7 cellular contexts compared by ENCODE assay signal in genomic region chr21:8380419-8381079, GRCh38.
A peak's percentile ranks its signal among the peaks of the same experiment; 100 is the strongest.
DNase-seq lines count a peak whose midpoint lies in the region; ATAC-seq and TF ChIP-seq lines count a peak whose summit lies in the region.
"Not testable (repeated sequence)": the region's sequence is repeated elsewhere in the genome, so short reads cannot be mapped to it uniquely, and the experiment has no call there.

No MANE protein-coding gene starts in this region.

- H3K9me3 ChIP-seq in heart left ventricle = not testable (repeated sequence)

- H3K4me3 Mint-ChIP-seq in activated CD8-positive, alpha-beta memory T cell treated with anti-CD3 and anti-CD28 coated beads, Interleukin-2, amount 10 ng/mL, durations not matched to agents 7 days and 5 days; natural killer cell treated with Interleukin-12 subunit alpha and Interleukin-12 subunit beta and Interleukin-15 and Interleukin-18, amount 100 ng/mL, for 72 hours: not testable (repeated sequence)

- TF ChIP-seq CTCF in heart left ventricle (IDR thresholded peaks at IDR 0.05) = not testable (repeated sequence)

- not testable (repeated sequence) for DNase-seq in activated CD8-positive, alpha-beta memory T cell treated with anti-CD3 and anti-CD28 coated beads, Interleukin-2, amount 10 ng/mL, durations not matched to agents 7 days and 5 days; heart left ventricle; natural killer cell treated with Interleukin-12 subunit alpha and Interleukin-12 subunit beta and Interleukin-15 and Interleukin-18, amount 100 ng/mL, for 72 hours (ENCODE audit: low spot score)

- not testable (repeated sequence) for H3K36me3 Mint-ChIP-seq in activated CD8-positive, alpha-beta memory T cell treated with anti-CD3 and anti-CD28 coated beads, Interleukin-2, amount 10 ng/mL, durations not matched to agents 7 days and 5 days; natural killer cell treated with Interleukin-12 subunit alpha and Interleukin-12 subunit beta and Interleukin-15 and Interleukin-18, amount 100 ng/mL, for 72 hours

- not testable (repeated sequence) for H3K4me3 ChIP-seq in heart left ventricle

- ATAC-seq in GM18867 (IDR thresholded peaks at IDR 0.05; ENCODE audit: unreplicated experiment) = peak; percentile 42
- peak; percentile 52 for ATAC-seq in GM21423 (IDR thresholded peaks at IDR 0.05; ENCODE audit: unreplicated experiment)
- ATAC-seq in HG02884 (IDR thresholded peaks at IDR 0.05; ENCODE audit: unreplicated experiment) = peak; percentile 41
- ATAC-seq in HG03469 (IDR thresholded peaks at IDR 0.05; ENCODE audit: unreplicated experiment) = peak; percentile 51
- ATAC-seq in activated CD8-positive, alpha-beta memory T cell treated with anti-CD3 and anti-CD28 coated beads, Interleukin-2, amount 10 ng/mL, durations not matched to agents 7 days and 5 days = peak; percentile 43
- ATAC-seq in heart left ventricle = peak; percentile 42 to 69 (median 64)
- ATAC-seq in natural killer cell treated with Interleukin-12 subunit alpha and Interleukin-12 subunit beta and Interleukin-15 and Interleukin-18, amount 100 ng/mL, for 72 hours = peak; percentile 74 to 80

- H3K27ac ChIP-seq in heart left ventricle = not testable (repeated sequence)

- H3K4me1 Mint-ChIP-seq in activated CD8-positive, alpha-beta memory T cell treated with anti-CD3 and anti-CD28 coated beads, Interleukin-2, amount 10 ng/mL, durations not matched to agents 7 days and 5 days; natural killer cell treated with Interleukin-12 subunit alpha and Interleukin-12 subunit beta and Interleukin-15 and Interleukin-18, amount 100 ng/mL, for 72 hours (ENCODE audit: low read depth in 2 of 2): not testable (repeated sequence)

- not testable (repeated sequence) for H3K27me3 Mint-ChIP-seq in activated CD8-positive, alpha-beta memory T cell treated with anti-CD3 and anti-CD28 coated beads, Interleukin-2, amount 10 ng/mL, durations not matched to agents 7 days and 5 days; natural killer cell treated with Interleukin-12 subunit alpha and Interleukin-12 subunit beta and Interleukin-15 and Interleukin-18, amount 100 ng/mL, for 72 hours

- not testable (repeated sequence) for H3K4me1 ChIP-seq in heart left ventricle

- not testable (repeated sequence) for H3K9me3 Mint-ChIP-seq in activated CD8-positive, alpha-beta memory T cell treated with anti-CD3 and anti-CD28 coated beads, Interleukin-2, amount 10 ng/mL, durations not matched to agents 7 days and 5 days (ENCODE audit: low read depth); natural killer cell treated with Interleukin-12 subunit alpha and Interleukin-12 subunit beta and Interleukin-15 and Interleukin-18, amount 100 ng/mL, for 72 hours

- TF ChIP-seq POLR2A in heart left ventricle (IDR thresholded peaks at IDR 0.05) = not testable (repeated sequence)

- H3K36me3 ChIP-seq in heart left ventricle = not testable (repeated sequence)

- H3K27me3 ChIP-seq in heart left ventricle = not testable (repeated sequence)

- H3K27ac Mint-ChIP-seq in activated CD8-positive, alpha-beta memory T cell treated with anti-CD3 and anti-CD28 coated beads, Interleukin-2, amount 10 ng/mL, durations not matched to agents 7 days and 5 days; natural killer cell treated with Interleukin-12 subunit alpha and Interleukin-12 subunit beta and Interleukin-15 and Interleukin-18, amount 100 ng/mL, for 72 hours: not testable (repeated sequence)

- CTCF ChIA-PET in activated CD8-positive, alpha-beta memory T cell treated with anti-CD3 and anti-CD28 coated beads, Interleukin-2, amount 10 ng/mL, durations not matched to agents 7 days and 5 days (lab: Charles Lee) = not testable (repeated sequence)

- intact Hi-C loops in heart left ventricle (cut with DNase I) = not testable (repeated sequence)

- WGBS in heart left ventricle, 4 donors = no CpG with 5 or more reads among the region's 21 CpGs
